Comparison of ENCODE assay signal across 13 cellular contexts in genomic region chr12:116278667-116279066, GRCh38. TPM values are rescaled to one million over a fixed set of nuclear protein-coding genes. Genes with fewer than 3 reads are reported as not detected.
DNase-seq lines count a peak whose midpoint lies in the region; ATAC-seq lines count a peak whose summit lies in the region.
"Had no signal": no experiment of that assay in that cellular context is flagged by ENCODE, and none has a peak within 500 bp of the region (broad histone marks: within the 10 kb centered on the region; RNA-seq: fewer than 3 reads in every experiment).

No MANE protein-coding gene starts in this region.

- H3K4me1 Mint-ChIP-seq in T-cell = peaks cover 31 to 43% (median 37%) of the 10 kb centered on the region in 3 donors

- H3K9ac ChIP-seq in BLaER1 = peak overlapping the region; percentile 84; the same call in 1 of the 2 replicates

- no peaks in the 10 kb centered on the region for H3K9me3 ChIP-seq in BLaER1
- H3K9me3 ChIP-seq: MG63, testis had no signal

- no peak for ATAC-seq in T-cell (replicated peaks in 1 of 4)
- no peak for ATAC-seq in GM21717 (IDR thresholded peaks at IDR 0.05; ENCODE audit: unreplicated experiment)

- H3K9me3 Mint-ChIP-seq in T-cell = no peaks in the 10 kb centered on the region

- CTCF ChIA-PET in T-cell (lab: Charles Lee) = interaction anchor here (0.6 to 1.1 kb wide), 5 partner anchors 31 to 866 kb away, joined by 3 to 4 read pairs (median 3); no protein-coding TSS in a partner anchor

- no peaks in the 10 kb centered on the region for H3K27me3 ChIP-seq in BLaER1
- H3K27me3 ChIP-seq: MG63, testis had no signal

- H3K27ac Mint-ChIP-seq in T-cell = no peak overlapping the region

- POLR2A ChIA-PET in T-cell (lab: Charles Lee) = interaction anchor here in 1 of 2 donors (0.7 to 1.0 kb wide), 3 partner anchors 60 to 300 kb away, joined by 3 to 15 read pairs (median 4); no protein-coding TSS in a partner anchor

- peaks cover 0 to 2% of the 10 kb centered on the region in 2 donors for H3K27me3 Mint-ChIP-seq in T-cell

- H3K36me3 Mint-ChIP-seq in T-cell = no peaks in the 10 kb centered on the region

- 0 out of 2 replicates have a peak overlapping the region, but pooled peaks have one; percentile 85 for H3K4me3 ChIP-seq in BLaER1

- peak overlapping the region; percentile 88 for H3K4me2 ChIP-seq in BLaER1

- DNase-seq in G401 (ENCODE audit: low spot score) = peak; percentile 10
- no peak for DNase-seq in T-cell
- DNase-seq in islet precursor cell = peak; percentile 80
- no peak for DNase-seq in NAMALWA (ENCODE audit: low spot score)
- no peak for DNase-seq in dedifferentiated amniotic fluid mesenchymal stem cell (ENCODE audit: extremely low spot score)
- DNase-seq in 8988T = no peak
- DNase-seq: effector CD8-positive, alpha-beta T cell; MG63; NCI-H748 treated with DMSO at 0.1 percent for 48 hours; occipital lobe had no signal

- in situ Hi-C loops in G401 (cut with HindIII; ENCODE audit: low sequenced_read_pairs) = no loop called here

- no peaks in the 10 kb centered on the region for H3K36me3 ChIP-seq in BLaER1
- H3K36me3 ChIP-seq: MG63 had no signal

- no peak overlapping the region for H3K27ac ChIP-seq in BLaER1

- H3K4me3 Mint-ChIP-seq in T-cell = peak overlapping the region; percentile 72 to 88 (median 84)

- H4K20me1 ChIP-seq in BLaER1 = peaks cover 31% of the 10 kb centered on the region

- H3K4me1 ChIP-seq in BLaER1 = peaks cover 46% of the 10 kb centered on the region

RNA-seq across cellular contexts. Expression of gene MED13L, which starts 1.2 kb away (rescaled TPM):
- total RNA-seq in G401 (2014; rRNA removed; shearing (Covaris generic)) = 40.7 and 62.6 TPM in 2 replicates
- 100 to 1,000 TPM; 126 to 216 (median 133) TPM for total RNA-seq in T-cell

Comparison
In these comparisons a context has a peak if more than half of its experiments do, and no peak if none do; other contexts are left out.
1. DNase-seq: peak in G401 (single experiment) and islet precursor cell (single experiment); none in T-cell (0 of 34), NAMALWA (single experiment), dedifferentiated amniotic fluid mesenchymal stem cell (single experiment) and 8988T (single experiment).